In the genomic region with DNA sequence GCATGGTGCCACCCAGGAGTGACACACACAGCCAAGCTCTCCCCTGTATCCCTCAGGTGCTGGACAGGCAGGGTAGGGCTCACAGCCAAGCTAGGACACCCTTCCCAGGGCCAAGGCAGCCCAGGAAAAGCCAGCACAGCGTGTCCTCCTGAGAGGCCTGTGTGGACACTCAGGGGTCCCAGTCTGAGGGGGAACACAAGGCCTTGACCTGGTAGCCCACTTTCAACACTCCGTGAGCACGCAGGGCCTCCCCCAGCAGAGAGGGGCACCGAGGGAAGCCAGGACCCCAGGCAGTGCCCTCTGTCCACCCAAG, we compare ENCODE assay signal across 32 cellular contexts.
"Had no signal": no experiment of that assay in that cellular context is flagged by ENCODE, and none has a peak within 500 bp of the region (broad histone marks: within the 10 kb centered on the region; RNA-seq: fewer than 3 reads in every experiment).

No MANE protein-coding gene starts in this region.

- H3K9me3 ChIP-seq: SJCRH30 had no signal

- H2AFZ ChIP-seq: PC-9 had no signal

- H3K4me3 ChIP-seq: PC-9, SJCRH30, SK-N-MC had no signal

- DNase-seq: activated CD4-positive, alpha-beta T cell treated with anti-CD3 and anti-CD28 coated beads, Interleukin-2, amount 10 ng/mL, durations not matched to agents 24 days and 14 days; activated CD4-positive, alpha-beta T cell treated with anti-CD3 and anti-CD28 coated beads, Interleukin-2, amount 50 U/mL, for 4 hours; activated CD8-positive, alpha-beta T cell treated with anti-CD3 and anti-CD28 coated beads for 36 hours; activated effector memory CD4-positive, alpha-beta T cell treated with anti-CD3 and anti-CD28 coated beads, Interleukin-2, amount 50 U/mL, for 16 hours; activated naive CD4-positive, alpha-beta T cell; activated naive CD4-positive, alpha-beta T cell treated with anti-CD3 and anti-CD28 coated beads, Interleukin-2, amount 50 U/mL, for 16 hours; activated naive CD8-positive, alpha-beta T cell treated with anti-CD3 and anti-CD28 coated beads for 36 hours; activated T-cell treated with anti-CD3 and anti-CD28 coated beads, Interleukin-2, amount 50 U/mL, for 1 hour; activated T-cell treated with anti-CD3 and anti-CD28 coated beads, Interleukin-2, amount 50 U/mL, for 72 hours; amniotic stem cell; brain microvascular endothelial cell; central memory CD4-positive, alpha-beta T cell; NCI-H1048; NCI-H1105 treated with DMSO at 0.1 percent for 48 hours; NCI-H1436; NCI-H1694; NCI-H1930; NCI-H2081 treated with DMSO at 0.1 percent for 48 hours; NCI-H226; NCI-H446 treated with DMSO at 0.1 percent for 48 hours; NCI-H524; NCI-H69; NCI-H82; NK-92 treated with Interleukin-12 subunit alpha and Interleukin-12 subunit beta, amount 100 ng/mL, for 24 hours; PC-9; SHP77; SJCRH30; T1000 had no signal

- H3K9ac ChIP-seq: KMS-11 had no signal

- ATAC-seq: activated CD8-positive, alpha-beta T cell treated with anti-CD3 and anti-CD28 coated beads for 36 hours; activated T-cell treated with anti-CD3 and anti-CD28 coated beads, Interleukin-2, amount 50 U/mL, for 72 hours; activated T-helper 17 cell treated with anti-CD3 and anti-CD28 coated beads, Interleukin-2, amount 50 U/mL, for 72 hours had no signal

- H3K27me3 ChIP-seq: brain microvascular endothelial cell, SJCRH30 had no signal

- H3K36me3 ChIP-seq: SJCRH30 had no signal

- H3K4me2 ChIP-seq: KMS-11, PC-9 had no signal

- H3K27ac ChIP-seq: brain microvascular endothelial cell, KMS-11, PC-9, SJCRH30, SK-N-MC had no signal

- FAIRE-seq: RCC 7860 had no signal
